ENCODE assay signal across 28 cellular contexts in the genomic region with DNA sequence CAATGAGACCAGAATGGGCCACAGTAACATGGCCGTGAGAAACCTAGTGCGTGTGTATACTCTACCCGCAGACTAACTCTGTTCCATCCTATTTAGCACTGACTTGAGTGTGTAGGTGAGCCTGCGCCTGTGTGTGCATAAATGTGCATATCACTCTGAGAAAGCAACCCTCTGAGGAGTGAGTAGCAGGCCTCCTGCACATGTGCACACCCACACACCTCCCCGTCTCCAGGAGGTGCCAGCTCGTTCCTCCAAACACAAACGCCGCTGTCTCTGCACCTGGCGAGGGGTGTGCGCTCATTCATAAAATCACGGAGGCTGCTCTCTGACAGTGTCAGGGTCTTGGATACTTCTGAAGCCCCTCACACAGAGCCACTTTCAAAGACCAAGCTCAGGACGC.
"Had no signal": no experiment of that assay in that cellular context is flagged by ENCODE, and none has a peak within 500 bp of the region (broad histone marks: within the 10 kb centered on the region; RNA-seq: fewer than 3 reads in every experiment).

No MANE protein-coding gene starts in this region.

- H3K9ac ChIP-seq: KMS-11, SK-N-SH had no signal

- ATAC-seq: activated T-cell treated with anti-CD3 and anti-CD28 coated beads, Interleukin-2, amount 50 U/mL, for 72 hours had no signal

- DNase-seq: activated CD4-positive, alpha-beta memory T cell treated with anti-CD3 and anti-CD28 coated beads for 36 hours; activated CD4-positive, alpha-beta T cell treated with anti-CD3 and anti-CD28 coated beads, Interleukin-2, amount 10 ng/mL, durations not matched to agents 7 days and 5 days; activated CD4-positive, CD25-positive, alpha-beta regulatory T cell; activated CD8-positive, alpha-beta memory T cell treated with anti-CD3 and anti-CD28 coated beads for 24 hours; activated gamma-delta T cell treated with Interleukin-2 at 50 U/mL for 16 hours; activated naive CD4-positive, alpha-beta T cell treated with anti-CD3 and anti-CD28 coated beads, Interleukin-2, amount 50 U/mL, for 16 hours; activated naive CD8-positive, alpha-beta T cell treated with anti-CD3 and anti-CD28 coated beads, Interleukin-2, amount 10 ng/mL, durations not matched to agents 7 days and 5 days; activated T-cell treated with anti-CD3 and anti-CD28 coated beads, Interleukin-2, amount 50 U/mL, for 72 hours; adrenal gland; NCI-H1092 treated with DMSO at 0.1 percent for 48 hours; NCI-H1417 treated with DMSO at 0.1 percent for 48 hours; NCI-H1694; NCI-H2029; NCI-H2107; NCI-H2171 treated with DMSO at 0.1 percent for 48 hours; NCI-H226; NCI-H526; NCI-H82; NK-92 treated with Interleukin-12 subunit alpha and Interleukin-12 subunit beta, amount 100 ng/mL, for 24 hours; Peyer's patch; Right ventricle myocardium superior; SJCRH30; SK-N-SH; T-helper 1 cell had no signal

- H3K4me1 Mint-ChIP-seq: activated CD4-positive, alpha-beta T cell treated with anti-CD3 and anti-CD28 coated beads, Interleukin-2, amount 10 ng/mL, durations not matched to agents 7 days and 5 days had no signal

- H3K4me3 ChIP-seq: adrenal gland, Peyer's patch, SJCRH30 had no signal

- H3K36me3 Mint-ChIP-seq: activated CD4-positive, alpha-beta memory T cell treated with anti-CD3 and anti-CD28 coated beads for 36 hours had no signal

- H3K9me3 Mint-ChIP-seq: activated CD4-positive, alpha-beta memory T cell treated with anti-CD3 and anti-CD28 coated beads for 36 hours; activated CD4-positive, alpha-beta T cell treated with anti-CD3 and anti-CD28 coated beads, Interleukin-2, amount 10 ng/mL, durations not matched to agents 7 days and 5 days; activated naive CD8-positive, alpha-beta T cell treated with anti-CD3 and anti-CD28 coated beads, Interleukin-2, amount 10 ng/mL, durations not matched to agents 7 days and 5 days; activated T-cell treated with anti-CD3 and anti-CD28 coated beads, Interleukin-2, amount 50 U/mL, for 72 hours; activated T-helper 2 cell treated with anti-CD3 and anti-CD28 coated beads, Interferon-gamma antibody, Interleukin-2, Interleukin-4, amounts not matched to agents 10 μg/mL and 5 μg/mL and 100 μg/mL, durations not matched to agents 14 hours and 24 hours and 36 hours had no signal

- H3K27me3 ChIP-seq: adrenal gland, Peyer's patch, SJCRH30 had no signal

- H3K9me3 ChIP-seq: adrenal gland, Peyer's patch, SJCRH30, SK-N-SH had no signal

- H3K4me1 ChIP-seq: adrenal gland, Peyer's patch, SJCRH30 had no signal

- H3K4me3 Mint-ChIP-seq: activated CD4-positive, alpha-beta memory T cell treated with anti-CD3 and anti-CD28 coated beads for 36 hours; activated CD4-positive, alpha-beta T cell treated with anti-CD3 and anti-CD28 coated beads, Interleukin-2, amount 10 ng/mL, durations not matched to agents 7 days and 5 days; activated naive CD8-positive, alpha-beta T cell treated with anti-CD3 and anti-CD28 coated beads, Interleukin-2, amount 10 ng/mL, durations not matched to agents 7 days and 5 days; activated T-cell treated with anti-CD3 and anti-CD28 coated beads, Interleukin-2, amount 50 U/mL, for 72 hours had no signal

- H3K4me2 ChIP-seq: KMS-11, SK-N-SH had no signal

- H3K27me3 Mint-ChIP-seq: activated CD4-positive, alpha-beta memory T cell treated with anti-CD3 and anti-CD28 coated beads for 36 hours had no signal

- H3K36me3 ChIP-seq: adrenal gland, SJCRH30 had no signal

- H3K27ac Mint-ChIP-seq: activated CD4-positive, alpha-beta memory T cell treated with anti-CD3 and anti-CD28 coated beads for 36 hours; activated CD4-positive, alpha-beta T cell treated with anti-CD3 and anti-CD28 coated beads, Interleukin-2, amount 10 ng/mL, durations not matched to agents 7 days and 5 days; activated naive CD8-positive, alpha-beta T cell treated with anti-CD3 and anti-CD28 coated beads, Interleukin-2, amount 10 ng/mL, durations not matched to agents 7 days and 5 days; activated T-helper 2 cell treated with anti-CD3 and anti-CD28 coated beads, Interferon-gamma antibody, Interleukin-2, Interleukin-4, amounts not matched to agents 10 μg/mL and 5 μg/mL and 100 μg/mL, durations not matched to agents 14 hours and 24 hours and 36 hours had no signal

- H3K27ac ChIP-seq: adrenal gland, KMS-11, Peyer's patch, RWPE1, SJCRH30, VCaP had no signal
